ENCODE assay signal across 2 cellular contexts in the genomic region with DNA sequence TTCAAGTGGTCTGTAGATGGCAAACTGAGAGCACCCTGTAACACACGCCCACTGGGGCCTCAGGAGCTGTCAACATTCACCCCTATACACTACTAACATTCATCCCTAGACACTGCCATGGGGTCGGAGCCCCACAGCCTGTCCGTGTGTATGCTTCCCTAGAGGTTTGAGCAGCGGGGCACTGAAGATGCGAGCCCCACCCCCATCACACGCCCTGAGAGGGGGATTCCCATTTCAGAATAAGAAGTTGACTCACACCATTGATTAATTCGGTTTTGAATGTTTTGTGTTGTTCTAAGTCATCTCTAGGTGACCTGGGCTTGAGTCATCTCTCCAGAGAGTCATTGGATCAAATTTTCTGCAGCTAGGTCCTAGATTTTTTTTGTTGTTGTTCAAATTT.
TF ChIP-seq lines count a peak whose summit lies in the region.

No MANE protein-coding gene starts in this region.

TF ChIP-seq in GM12878, 131 proteins besides CTCF, POLR2A, EP300 and RAD21 (continued from another document and continues in another):
- TF ChIP-seq, protein P1, sequence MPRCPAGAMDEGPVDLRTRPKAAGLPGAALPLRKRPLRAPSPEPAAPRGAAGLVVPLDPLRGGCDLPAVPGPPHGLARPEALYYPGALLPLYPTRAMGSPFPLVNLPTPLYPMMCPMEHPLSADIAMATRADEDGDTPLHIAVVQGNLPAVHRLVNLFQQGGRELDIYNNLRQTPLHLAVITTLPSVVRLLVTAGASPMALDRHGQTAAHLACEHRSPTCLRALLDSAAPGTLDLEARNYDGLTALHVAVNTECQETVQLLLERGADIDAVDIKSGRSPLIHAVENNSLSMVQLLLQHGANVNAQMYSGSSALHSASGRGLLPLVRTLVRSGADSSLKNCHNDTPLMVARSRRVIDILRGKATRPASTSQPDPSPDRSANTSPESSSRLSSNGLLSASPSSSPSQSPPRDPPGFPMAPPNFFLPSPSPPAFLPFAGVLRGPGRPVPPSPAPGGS (IDR thresholded peaks at IDR 0.05; ENCODE audit: borderline replicate concordance, insufficient read depth, low read depth, low read length, poor library complexity, severe bottlenecking) = peak; percentile 30
- peak; percentile 30; the same call in 1 of the 2 replicates for TF ChIP-seq MEF2A (IDR thresholded peaks at IDR 0.05; ENCODE audit: insufficient read depth, low read depth, low read length)
- TF ChIP-seq ATF7 (IDR thresholded peaks at IDR 0.05; ENCODE audit: low read depth) = peak; percentile 39; the same call in 1 of the 2 replicates
- TF ChIP-seq, protein P2, sequence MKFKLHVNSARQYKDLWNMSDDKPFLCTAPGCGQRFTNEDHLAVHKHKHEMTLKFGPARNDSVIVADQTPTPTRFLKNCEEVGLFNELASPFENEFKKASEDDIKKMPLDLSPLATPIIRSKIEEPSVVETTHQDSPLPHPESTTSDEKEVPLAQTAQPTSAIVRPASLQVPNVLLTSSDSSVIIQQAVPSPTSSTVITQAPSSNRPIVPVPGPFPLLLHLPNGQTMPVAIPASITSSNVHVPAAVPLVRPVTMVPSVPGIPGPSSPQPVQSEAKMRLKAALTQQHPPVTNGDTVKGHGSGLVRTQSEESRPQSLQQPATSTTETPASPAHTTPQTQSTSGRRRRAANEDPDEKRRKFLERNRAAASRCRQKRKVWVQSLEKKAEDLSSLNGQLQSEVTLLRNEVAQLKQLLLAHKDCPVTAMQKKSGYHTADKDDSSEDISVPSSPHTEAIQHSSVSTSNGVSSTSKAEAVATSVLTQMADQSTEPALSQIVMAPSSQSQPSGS (IDR thresholded peaks at IDR 0.05; ENCODE audit: low read length) = peak; percentile 42; the same call in 1 of the 2 replicates
- TF ChIP-seq FOXM1 (IDR thresholded peaks at IDR 0.05; ENCODE audit: low read depth, low read length) = peak; percentile 16; the same call in 1 of the 2 replicates
- TF ChIP-seq IKZF2 (IDR thresholded peaks at IDR 0.05) = 0 out of 4 replicates have a peak, but pooled peaks of 1 of the 2 experiments have one; percentile 22
- TF ChIP-seq, protein P3, sequence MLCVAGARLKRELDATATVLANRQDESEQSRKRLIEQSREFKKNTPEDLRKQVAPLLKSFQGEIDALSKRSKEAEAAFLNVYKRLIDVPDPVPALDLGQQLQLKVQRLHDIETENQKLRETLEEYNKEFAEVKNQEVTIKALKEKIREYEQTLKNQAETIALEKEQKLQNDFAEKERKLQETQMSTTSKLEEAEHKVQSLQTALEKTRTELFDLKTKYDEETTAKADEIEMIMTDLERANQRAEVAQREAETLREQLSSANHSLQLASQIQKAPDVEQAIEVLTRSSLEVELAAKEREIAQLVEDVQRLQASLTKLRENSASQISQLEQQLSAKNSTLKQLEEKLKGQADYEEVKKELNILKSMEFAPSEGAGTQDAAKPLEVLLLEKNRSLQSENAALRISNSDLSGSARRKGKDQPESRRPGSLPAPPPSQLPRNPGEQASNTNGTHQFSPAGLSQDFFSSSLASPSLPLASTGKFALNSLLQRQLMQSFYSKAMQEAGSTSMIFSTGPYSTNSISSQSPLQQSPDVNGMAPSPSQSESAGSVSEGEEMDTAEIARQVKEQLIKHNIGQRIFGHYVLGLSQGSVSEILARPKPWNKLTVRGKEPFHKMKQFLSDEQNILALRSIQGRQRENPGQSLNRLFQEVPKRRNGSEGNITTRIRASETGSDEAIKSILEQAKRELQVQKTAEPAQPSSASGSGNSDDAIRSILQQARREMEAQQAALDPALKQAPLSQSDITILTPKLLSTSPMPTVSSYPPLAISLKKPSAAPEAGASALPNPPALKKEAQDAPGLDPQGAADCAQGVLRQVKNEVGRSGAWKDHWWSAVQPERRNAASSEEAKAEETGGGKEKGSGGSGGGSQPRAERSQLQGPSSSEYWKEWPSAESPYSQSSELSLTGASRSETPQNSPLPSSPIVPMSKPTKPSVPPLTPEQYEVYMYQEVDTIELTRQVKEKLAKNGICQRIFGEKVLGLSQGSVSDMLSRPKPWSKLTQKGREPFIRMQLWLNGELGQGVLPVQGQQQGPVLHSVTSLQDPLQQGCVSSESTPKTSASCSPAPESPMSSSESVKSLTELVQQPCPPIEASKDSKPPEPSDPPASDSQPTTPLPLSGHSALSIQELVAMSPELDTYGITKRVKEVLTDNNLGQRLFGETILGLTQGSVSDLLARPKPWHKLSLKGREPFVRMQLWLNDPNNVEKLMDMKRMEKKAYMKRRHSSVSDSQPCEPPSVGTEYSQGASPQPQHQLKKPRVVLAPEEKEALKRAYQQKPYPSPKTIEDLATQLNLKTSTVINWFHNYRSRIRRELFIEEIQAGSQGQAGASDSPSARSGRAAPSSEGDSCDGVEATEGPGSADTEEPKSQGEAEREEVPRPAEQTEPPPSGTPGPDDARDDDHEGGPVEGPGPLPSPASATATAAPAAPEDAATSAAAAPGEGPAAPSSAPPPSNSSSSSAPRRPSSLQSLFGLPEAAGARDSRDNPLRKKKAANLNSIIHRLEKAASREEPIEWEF (IDR thresholded peaks at IDR 0.05; ENCODE audit: insufficient replicate concordance, low read depth, low read length) = no peak
- TF ChIP-seq, protein P4, sequence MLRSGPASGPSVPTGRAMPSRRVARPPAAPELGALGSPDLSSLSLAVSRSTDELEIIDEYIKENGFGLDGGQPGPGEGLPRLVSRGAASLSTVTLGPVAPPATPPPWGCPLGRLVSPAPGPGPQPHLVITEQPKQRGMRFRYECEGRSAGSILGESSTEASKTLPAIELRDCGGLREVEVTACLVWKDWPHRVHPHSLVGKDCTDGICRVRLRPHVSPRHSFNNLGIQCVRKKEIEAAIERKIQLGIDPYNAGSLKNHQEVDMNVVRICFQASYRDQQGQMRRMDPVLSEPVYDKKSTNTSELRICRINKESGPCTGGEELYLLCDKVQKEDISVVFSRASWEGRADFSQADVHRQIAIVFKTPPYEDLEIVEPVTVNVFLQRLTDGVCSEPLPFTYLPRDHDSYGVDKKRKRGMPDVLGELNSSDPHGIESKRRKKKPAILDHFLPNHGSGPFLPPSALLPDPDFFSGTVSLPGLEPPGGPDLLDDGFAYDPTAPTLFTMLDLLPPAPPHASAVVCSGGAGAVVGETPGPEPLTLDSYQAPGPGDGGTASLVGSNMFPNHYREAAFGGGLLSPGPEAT (IDR thresholded peaks at IDR 0.05; ENCODE audit: low read depth) = no peak
- TF ChIP-seq JUNB (IDR thresholded peaks at IDR 0.05) = peak; percentile 86
- TF ChIP-seq MEF2B (IDR thresholded peaks at IDR 0.05; ENCODE audit: partially characterized antibody, poor library complexity, severe bottlenecking) = peak; percentile 81
- TF ChIP-seq YY1 (IDR thresholded peaks at IDR 0.05; ENCODE audit: low read depth, low read length) = no peak
- 0 out of 2 replicates have a peak, but pooled peaks have one; percentile 20 for TF ChIP-seq IRF4 (IDR thresholded peaks at IDR 0.05; ENCODE audit: low read depth, low read length)
- peak; percentile 40; the same call in 1 of the 2 replicates for TF ChIP-seq EED (IDR thresholded peaks at IDR 0.05; ENCODE audit: low read depth)
- no peak for TF ChIP-seq MTA3 (IDR thresholded peaks at IDR 0.05; ENCODE audit: borderline replicate concordance, low read length)

TF ChIP-seq in HEK293T, 16 proteins besides CTCF, POLR2A, EP300 and RAD21 (continued from another document):
- TF ChIP-seq, protein P5, sequence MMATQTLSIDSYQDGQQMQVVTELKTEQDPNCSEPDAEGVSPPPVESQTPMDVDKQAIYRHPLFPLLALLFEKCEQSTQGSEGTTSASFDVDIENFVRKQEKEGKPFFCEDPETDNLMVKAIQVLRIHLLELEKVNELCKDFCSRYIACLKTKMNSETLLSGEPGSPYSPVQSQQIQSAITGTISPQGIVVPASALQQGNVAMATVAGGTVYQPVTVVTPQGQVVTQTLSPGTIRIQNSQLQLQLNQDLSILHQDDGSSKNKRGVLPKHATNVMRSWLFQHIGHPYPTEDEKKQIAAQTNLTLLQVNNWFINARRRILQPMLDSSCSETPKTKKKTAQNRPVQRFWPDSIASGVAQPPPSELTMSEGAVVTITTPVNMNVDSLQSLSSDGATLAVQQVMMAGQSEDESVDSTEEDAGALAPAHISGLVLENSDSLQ (IDR thresholded peaks at IDR 0.05) = no peak
- TF ChIP-seq TARDBP (IDR thresholded peaks at IDR 0.05) (no peak), FOXK2 (IDR thresholded peaks at IDR 0.05) (no peak), SP1 (IDR thresholded peaks at IDR 0.05) (no peak), HDGF (IDR thresholded peaks at IDR 0.05; ENCODE audit: borderline replicate concordance) (no peak), NFRKB (IDR thresholded peaks at IDR 0.05) (no peak), SUZ12 (IDR thresholded peaks at IDR 0.05) (no peak), LEF1 (IDR thresholded peaks at IDR 0.05; ENCODE audit: borderline replicate concordance) (no peak), L3MBTL2 (conservative IDR thresholded peaks at IDR 0.05) (no peak), ARNT (IDR thresholded peaks at IDR 0.05) (no peak)
